ENCODE assay signal across 20 cellular contexts in the genomic region with DNA sequence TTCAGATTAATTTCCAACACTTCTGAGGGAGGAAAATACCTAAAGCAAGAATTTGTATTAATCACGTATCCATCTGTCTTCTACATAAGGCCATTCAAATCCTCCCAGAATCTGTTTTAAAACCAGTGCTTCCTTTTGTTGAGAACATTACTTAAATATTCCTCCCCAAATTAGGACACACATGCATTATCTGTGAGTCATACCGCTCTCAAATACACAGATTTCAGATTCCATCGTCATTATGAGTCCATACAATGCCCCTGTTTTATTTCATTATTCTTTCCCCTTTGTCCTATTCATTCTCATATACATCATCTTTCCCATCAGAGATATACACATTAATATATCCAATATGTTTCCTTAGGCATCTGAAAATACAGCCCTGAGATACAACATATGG. TPM values are rescaled to one million over a fixed set of nuclear protein-coding genes. Genes with fewer than 3 reads are reported as not detected.
DNase-seq lines count a peak whose midpoint lies in the region; ATAC-seq, FAIRE-seq and TF ChIP-seq lines count a peak whose summit lies in the region.
"Had no signal": no experiment of that assay in that cellular context is flagged by ENCODE, and none has a peak within 500 bp of the region (broad histone marks: within the 10 kb centered on the region; RNA-seq: fewer than 3 reads in every experiment).

No MANE protein-coding gene starts in this region.

- no peaks in the 10 kb centered on the region for H3K27me3 ChIP-seq in astrocyte (ENCODE audit: insufficient read depth, low read length)
- H3K27me3 ChIP-seq: left lung had no signal

- no peaks in the 10 kb centered on the region for H3K4me1 ChIP-seq in astrocyte (ENCODE audit: insufficient read depth, low read length)
- H3K4me1 ChIP-seq: left lung had no signal

- no peak for ATAC-seq in GM21390 (IDR thresholded peaks at IDR 0.05; ENCODE audit: unreplicated experiment)
- ATAC-seq: left lung, T-cell had no signal

- H3K4me1 Mint-ChIP-seq in astrocyte (ENCODE audit: low read depth, unreplicated experiment), result peaks cover 6% of the 10 kb centered on the region
- H3K4me1 Mint-ChIP-seq: activated CD4-positive, alpha-beta T cell treated with anti-CD3 and anti-CD28 coated beads, Interleukin-2, amount 10 ng/mL, durations not matched to agents 7 days and 5 days; CD4-positive, CD25-positive, alpha-beta regulatory T cell; T-cell had no signal

- no peaks in the 10 kb centered on the region for H3K79me2 ChIP-seq in astrocyte (ENCODE audit: insufficient read depth, low read length)

- no peak overlapping the region for H3K9ac ChIP-seq in astrocyte (ENCODE audit: low read length)

- peak overlapping the region; percentile 24 for H3K4me2 ChIP-seq in astrocyte (ENCODE audit: low read length)

- no peak overlapping the region for H3K4me3 ChIP-seq in AG04449 (ENCODE audit: low read depth, low read length)
- H3K4me3 ChIP-seq in astrocyte (ENCODE audit: insufficient read depth, low read depth, low read length), result no peak overlapping the region
- H3K4me3 ChIP-seq: left lung had no signal

- H3K36me3 Mint-ChIP-seq in astrocyte (ENCODE audit: low read depth, unreplicated experiment), result no peaks in the 10 kb centered on the region
- H3K36me3 Mint-ChIP-seq: CD4-positive, CD25-positive, alpha-beta regulatory T cell; T-cell had no signal

- H3K27me3 Mint-ChIP-seq in astrocyte (ENCODE audit: low read depth, unreplicated experiment), result no peaks in the 10 kb centered on the region

- POLR2A ChIA-PET in AG04449 (lab: Yijun Ruan, JAX), result no interaction called here

- H4K20me1 ChIP-seq in astrocyte (ENCODE audit: insufficient read depth, low read length), result no peaks in the 10 kb centered on the region

- H3K36me3 ChIP-seq in astrocyte (ENCODE audit: insufficient read depth, low read length), result no peaks in the 10 kb centered on the region
- H3K36me3 ChIP-seq: left lung had no signal

- peaks cover 3% of the 10 kb centered on the region for H3K9me3 Mint-ChIP-seq in astrocyte (ENCODE audit: unreplicated experiment)
- H3K9me3 Mint-ChIP-seq: activated CD4-positive, alpha-beta T cell treated with anti-CD3 and anti-CD28 coated beads, Interleukin-2, amount 10 ng/mL, durations not matched to agents 7 days and 5 days had no signal

- H3K27ac Mint-ChIP-seq in astrocyte (ENCODE audit: unreplicated experiment), result no peak overlapping the region
- H3K27ac Mint-ChIP-seq: activated CD4-positive, alpha-beta T cell treated with anti-CD3 and anti-CD28 coated beads, Interleukin-2, amount 10 ng/mL, durations not matched to agents 7 days and 5 days; CD4-positive, CD25-positive, alpha-beta regulatory T cell; progenitor cell of endocrine pancreas; T-cell had no signal

- TF ChIP-seq CTCF in AG04449 (IDR thresholded peaks at IDR 0.05; ENCODE audit: insufficient read depth, low read length, missing control alignments) (no peak), astrocyte (IDR thresholded peaks at IDR 0.05; ENCODE audit: insufficient read depth, low read depth, low read length) (no peak)

- DNase-seq in AG04449 (ENCODE audit: low read depth, low spot score) (peak; percentile 63), HS-5 (ENCODE audit: low read depth) (peak; percentile 75), astrocyte (ENCODE audit: low read depth) (peak; percentile 65), fibroblast of the conjunctiva (ENCODE audit: low read depth) (peak; percentile 64), NCI-H1048 (lab: John Stamatoyannopoulos, UW) (no peak), NCI-H1417 (lab: John Stamatoyannopoulos, UW) (no peak), NCI-H345 treated with DMSO at 0.1 percent for 48 hours (lab: John Stamatoyannopoulos, UW; ENCODE audit: unreplicated experiment) (no peak)
- DNase-seq: activated CD4-positive, alpha-beta T cell treated with anti-CD3 and anti-CD28 coated beads, Interleukin-2, amount 10 ng/mL, durations not matched to agents 7 days and 5 days; activated gamma-delta T cell; CD4-positive, CD25-positive, alpha-beta regulatory T cell; KG1; left lung; NCI-H2029; stimulated activated CD4-positive, alpha-beta T cell treated with anti-CD3 and anti-CD28 coated beads, Interleukin-12 subunit alpha, Interleukin-12 subunit beta, amount 100 ng/mL, for 4 hours; T-cell had no signal

- no peak overlapping the region for H3K4me3 Mint-ChIP-seq in astrocyte (ENCODE audit: unreplicated experiment)
- H3K4me3 Mint-ChIP-seq: activated CD4-positive, alpha-beta T cell treated with anti-CD3 and anti-CD28 coated beads, Interleukin-2, amount 10 ng/mL, durations not matched to agents 7 days and 5 days; CD4-positive, CD25-positive, alpha-beta regulatory T cell; T-cell had no signal

- H2AFZ ChIP-seq in astrocyte (ENCODE audit: low read depth, low read length), result no peak overlapping the region

- CTCF ChIA-PET in AG04449 (lab: Yijun Ruan, JAX), result interaction anchor here (0.7 kb wide), 1 partner anchor 57 kb away, joined by 3 read pairs; a partner anchor contains a TSS

- FAIRE-seq in astrocyte (lab: Jason Lieb, UNC), result peak; percentile 39
- FAIRE-seq: A204.1, colon, endometrium had no signal

- no peaks in the 10 kb centered on the region for H3K9me3 ChIP-seq in astrocyte (ENCODE audit: insufficient read depth, low read depth, low read length)
- H3K9me3 ChIP-seq: left lung had no signal

- no peak overlapping the region for H3K27ac ChIP-seq in astrocyte (ENCODE audit: low read depth, low read length)
- H3K27ac ChIP-seq: left lung had no signal

RNA-seq across cellular contexts. Expression of a gene that starts 57.3 kb away (rescaled TPM):
- 2.1 and 4.1 TPM in 2 replicates for total RNA-seq in astrocyte
- total RNA-seq: activated CD4-positive, alpha-beta T cell treated with anti-CD3 and anti-CD28 coated beads, Interleukin-2, amount 10 ng/mL, durations not matched to agents 7 days and 5 days; CD4-positive, CD25-positive, alpha-beta regulatory T cell had no signal

Comparison
In these comparisons a context has a peak if more than half of its experiments do, and no peak if none do; other contexts are left out.
1. DNase-seq: peak in AG04449 (single experiment), HS-5 (single experiment), astrocyte (single experiment) and fibroblast of the conjunctiva (single experiment); none in NCI-H1048 (single experiment), NCI-H1417 (0 of 3) and NCI-H345 treated with DMSO at 0.1 percent for 48 hours (single experiment).